8 cellular contexts compared by ENCODE assay signal in genomic region chr7:139043823-139044812, GRCh38. TPM values are rescaled to one million over a fixed set of nuclear protein-coding genes. Genes with fewer than 3 reads are reported as not detected.
A peak's percentile ranks its signal among the peaks of the same experiment; 100 is the strongest.
DNase-seq lines count a peak whose midpoint lies in the region; ATAC-seq and TF ChIP-seq lines count a peak whose summit lies in the region.

No MANE protein-coding gene starts in this region.

- ATAC-seq in HG03097 (IDR thresholded peaks at IDR 0.05; ENCODE audit: low FRiP score, unreplicated experiment) (peak; percentile 65), HG03571 (IDR thresholded peaks at IDR 0.05; ENCODE audit: unreplicated experiment) (no peak)

- no peaks in the 10 kb centered on the region for H3K4me1 ChIP-seq in BE2C

- TF ChIP-seq CTCF in osteocyte (IDR thresholded peaks at IDR 0.05) (no peak), BE2C (IDR thresholded peaks at IDR 0.05; ENCODE audit: low read depth, low read length) (no peak)

- no peaks in the 10 kb centered on the region for H3K4me1 Mint-ChIP-seq in osteocyte (ENCODE audit: unreplicated experiment)

- peaks cover 41% of the 10 kb centered on the region for H3K36me3 Mint-ChIP-seq in osteocyte (ENCODE audit: unreplicated experiment)

- H3K27ac Mint-ChIP-seq in osteocyte (ENCODE audit: unreplicated experiment) = no peak overlapping the region

- H3K9me3 Mint-ChIP-seq in osteocyte (ENCODE audit: unreplicated experiment) = no peaks in the 10 kb centered on the region

- no peak overlapping the region for H3K4me3 Mint-ChIP-seq in osteocyte (ENCODE audit: unreplicated experiment)

- no peak overlapping the region for H3K4me3 ChIP-seq in BE2C (ENCODE audit: low read depth, low read length)

- no peaks in the 10 kb centered on the region for H3K27me3 ChIP-seq in BE2C

- H3K27me3 Mint-ChIP-seq in osteocyte (ENCODE audit: unreplicated experiment) = no peaks in the 10 kb centered on the region

- H3K9me3 ChIP-seq in BE2C = no peaks in the 10 kb centered on the region

- H3K36me3 ChIP-seq in BE2C = peaks cover 16% of the 10 kb centered on the region

- peak; percentile 64 for DNase-seq in T-helper 9 cell
- DNase-seq in amniotic epithelial cell (ENCODE audit: low read depth) = peak; percentile 27
- DNase-seq in stimulated activated CD8-positive, alpha-beta memory T cell treated with anti-CD3 and anti-CD28 coated beads, Interleukin-15, amount 100 ng/mL, for 1 hour (ENCODE audit: low read depth) = peak; percentile 55
- DNase-seq in AG08396 (ENCODE audit: low spot score) = no peak
- DNase-seq in osteocyte (ENCODE audit: extremely low spot score, unreplicated experiment) = no peak
- no peak for DNase-seq in BE2C

RNA-seq across cellular contexts. Expression of gene ZC3HAV1L, which starts 8.3 kb away (rescaled TPM):
- total RNA-seq in osteocyte = not detected in 2 replicates
- 7.7 TPM for polyA plus RNA-seq in BE2C (2012; ENCODE audit: insufficient read depth, insufficient read length, low read depth)

Comparison
In these comparisons a context has a peak if more than half of its experiments do, and no peak if none do; other contexts are left out.
1. DNase-seq: peak in T-helper 9 cell (single experiment), amniotic epithelial cell (single experiment) and stimulated activated CD8-positive, alpha-beta memory T cell treated with anti-CD3 and anti-CD28 coated beads, Interleukin-15, amount 100 ng/mL, for 1 hour (single experiment); none in AG08396 (single experiment), osteocyte (single experiment) and BE2C (single experiment).